8 cellular contexts compared by ENCODE assay signal in the genomic region with DNA sequence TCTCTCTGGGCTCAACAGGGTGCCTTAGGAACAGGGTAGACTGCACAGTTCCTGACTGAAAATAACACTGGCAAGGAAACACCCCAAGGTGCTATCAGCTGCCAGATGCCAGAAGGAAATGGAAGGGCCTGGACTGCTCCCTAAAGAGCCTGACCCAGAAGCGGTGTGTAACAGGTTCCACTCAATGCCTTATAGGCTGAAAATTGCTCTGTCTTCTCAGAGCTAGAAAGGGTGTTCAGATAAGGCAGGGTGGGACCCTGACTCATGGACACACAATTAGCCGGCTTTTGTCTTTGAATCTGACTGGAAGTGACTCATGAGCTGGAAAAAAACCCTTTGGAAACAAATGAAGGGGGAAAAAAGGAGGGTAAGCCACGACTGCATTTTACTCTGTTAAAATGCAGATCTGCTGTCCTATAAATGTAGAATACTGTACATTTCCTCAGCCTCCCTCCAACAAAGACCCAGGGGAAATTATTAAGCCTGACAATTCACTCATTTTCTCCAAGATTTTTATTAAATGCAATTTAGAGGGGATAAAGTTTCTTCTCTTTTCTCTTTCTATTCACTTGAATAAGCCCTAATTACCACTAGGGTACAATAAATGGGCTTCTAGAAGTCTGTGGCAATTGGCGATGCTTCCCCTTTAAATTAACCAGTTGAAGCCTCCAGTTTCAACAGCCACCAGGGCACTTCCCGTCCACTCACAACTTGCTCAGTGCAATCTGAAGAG.
DNase-seq lines count a peak whose midpoint lies in the region; ATAC-seq and TF ChIP-seq lines count a peak whose summit lies in the region.

No MANE protein-coding gene starts in this region.

- BruUV-seq in OCI-LY7 (replicated peaks; lab: Mats Ljungman, UMichigan) = no TSS peak

- ATAC-seq in HG03039 (IDR thresholded peaks at IDR 0.05; ENCODE audit: unreplicated experiment) = no peak

- peak overlapping the region; percentile 90 to 99 (median 98) for H3K27ac Mint-ChIP-seq in immature natural killer cell

- H3K27ac ChIP-seq in BLaER1 (peak overlapping the region; percentile 99), OCI-LY7 (ENCODE audit: low read depth, low read length, poor library complexity, severe bottlenecking) (peak overlapping the region; percentile 79), spleen (peak overlapping the region; percentile 77 to 97 (median 94))

- H3K9ac ChIP-seq in BLaER1 = peak overlapping the region; percentile 93

- DNase-seq in HAP-1 (ENCODE audit: low spot score in 2 of 2) (peak; percentile 39 to 53), OCI-LY7 (ENCODE audit: low spot score) (peak; percentile 76), astrocyte of the hippocampus (ENCODE audit: low read depth, low spot score) (peak; percentile 83), immature natural killer cell (no peak), spleen (no peak)
- DNase-seq in effector CD4-positive, alpha-beta T cell = no peak

- in situ Hi-C loops in HAP-1 (cut with MboI; ENCODE audit: low sequenced_read_pairs) = loop anchor here (5.0 to 25.0 kb wide), 2 partner anchors 160 to 295 kb away; a partner anchor contains a TSS

- H3K27me3 ChIP-seq in BLaER1 (no peaks in the 10 kb centered on the region), HAP-1 (ENCODE audit: low read depth) (no peaks in the 10 kb centered on the region), spleen (replicated peaks in 1 of 7) (no peaks in the 10 kb centered on the region)

- H3K4me1 ChIP-seq in BLaER1 = peaks cover 59% of the 10 kb centered on the region
- H3K4me1 ChIP-seq in HAP-1 = peaks cover 34% of the 10 kb centered on the region
- peaks cover 74% of the 10 kb centered on the region for H3K4me1 ChIP-seq in OCI-LY7 (ENCODE audit: insufficient read depth, low read length, poor library complexity, severe bottlenecking)
- peaks cover 36 to 75% (median 55%) of the 10 kb centered on the region in 6 donors for H3K4me1 ChIP-seq in spleen

- H2AFZ ChIP-seq in OCI-LY7 (ENCODE audit: low read length) = peak overlapping the region; percentile 69

- H3K36me3 ChIP-seq in BLaER1 (no peaks in the 10 kb centered on the region), HAP-1 (replicated peaks) (no peaks in the 10 kb centered on the region), OCI-LY7 (ENCODE audit: insufficient read depth, low read length) (no peaks in the 10 kb centered on the region), spleen (no peaks in the 10 kb centered on the region)

- peak overlapping the region; percentile 91 to 94 (median 93) for H3K4me3 Mint-ChIP-seq in immature natural killer cell

- intact Hi-C loops in OCI-LY7 (cut with micrococcal nuclease; ENCODE audit: unreplicated experiment) = loop anchor here (2.0 kb wide), 2 partner anchors 33 to 77 kb away; no protein-coding TSS in a partner anchor
- intact Hi-C loops in spleen (cut with DNase I; ENCODE audit: low total_unique reads) = loop anchor here (10.0 kb wide), 1 partner anchor 303 kb away; no protein-coding TSS in a partner anchor

- no peaks in the 10 kb centered on the region for H3K9me2 ChIP-seq in OCI-LY7 (ENCODE audit: insufficient read depth, low read length)

- peaks cover 48 to 54% of the 10 kb centered on the region in 2 donors for H3K4me1 Mint-ChIP-seq in immature natural killer cell

- H3K4me2 ChIP-seq in BLaER1 = peak overlapping the region; percentile 97
- peak overlapping the region; percentile 96 for H3K4me2 ChIP-seq in OCI-LY7 (ENCODE audit: low read length)

- H4K20me1 ChIP-seq in BLaER1 (no peaks in the 10 kb centered on the region), OCI-LY7 (ENCODE audit: insufficient read depth, low read length) (no peaks in the 10 kb centered on the region)

- H3K9me3 Mint-ChIP-seq in immature natural killer cell = peaks cover 0 to 5% (median 0%) of the 10 kb centered on the region in 6 donors

- H3K9me3 ChIP-seq in BLaER1 (peaks cover under 1% of the 10 kb centered on the region; the same call in 1 of the 2 replicates), HAP-1 (no peaks in the 10 kb centered on the region), OCI-LY7 (ENCODE audit: low read length) (no peaks in the 10 kb centered on the region), spleen (no peaks in the 10 kb centered on the region)

- TF ChIP-seq CTCF in OCI-LY7 (conservative IDR thresholded peaks at IDR 0.05; ENCODE audit: low read length) (0 out of 2 replicates have a peak, but pooled peaks have one; percentile 16), spleen (IDR thresholded peaks at IDR 0.05 in 8 of 11, conservative IDR thresholded peaks at IDR 0.05 in 3 of 11) (no peak)

- POLR2A ChIA-PET in OCI-LY7 (lab: Charles Lee) = interaction anchor here (0.5 to 2.6 kb wide), 16 partner anchors 11 to 313 kb away, joined by 3 to 8 read pairs (median 4); no protein-coding TSS in a partner anchor

- no peak for TF ChIP-seq POLR2A in spleen (IDR thresholded peaks at IDR 0.05)

- H3K27me3 Mint-ChIP-seq in immature natural killer cell (ENCODE audit: low read depth in 3 of 3) = peaks cover 29 to 35% (median 30%) of the 10 kb centered on the region in 3 donors

- H3K79me2 ChIP-seq in OCI-LY7 (ENCODE audit: insufficient read depth, low read depth, low read length) = no peaks in the 10 kb centered on the region

- H3K4me3 ChIP-seq in BLaER1 (peak overlapping the region; percentile 62), HAP-1 (no peak overlapping the region), OCI-LY7 (ENCODE audit: low read depth, low read length, poor library complexity, severe bottlenecking) (peak overlapping the region; percentile 63), spleen (peak overlapping the region in 4 of 8 donors; percentile 5 to 72 (median 19))

- CTCF ChIA-PET in OCI-LY7 (lab: Charles Lee; ENCODE audit: unreplicated experiment) = no interaction called here

- no peaks in the 10 kb centered on the region for H3K36me3 Mint-ChIP-seq in immature natural killer cell

- WGBS in spleen, 5 donors = 21 to 38% (median 31%) methylated on average over 5 of the region's 5 CpGs

Comparison
In these comparisons a context has a peak if more than half of its experiments do, and no peak if none do; other contexts are left out.
1. DNase-seq: peak in HAP-1 (2 of 2), OCI-LY7 (single experiment) and astrocyte of the hippocampus (single experiment); none in immature natural killer cell (0 of 3), spleen (single experiment) and effector CD4-positive, alpha-beta T cell (single experiment).
2. Peak in every context shown above with its lines, with median percentiles within 50 percentile points of each other: H3K27ac ChIP-seq.